In genomic region chr5:58491216-58491892, GRCh38 we compare ENCODE assay signal across 10 cellular contexts. TPM values are rescaled to one million over a fixed set of nuclear protein-coding genes. Genes with fewer than 3 reads are reported as not detected.
DNase-seq lines count a peak whose midpoint lies in the region; ATAC-seq and TF ChIP-seq lines count a peak whose summit lies in the region.
"Had no signal": no experiment of that assay in that cellular context is flagged by ENCODE, and none has a peak within 500 bp of the region (broad histone marks: within the 10 kb centered on the region; RNA-seq: fewer than 3 reads in every experiment).

GAPT (plus strand) TSS chr5:58491435; CDS start chr5:58494537, 3,102 bp downstream.

- peaks cover 24% of the 10 kb centered on the region for H3K36me3 Mint-ChIP-seq in stimulated activated memory B cell treated with anti-CD40 and anti-IgM and Interleukin-4, amounts not matched to agents 10 μg/mL and 1 μg/mL and 100 μg/mL, for 72 hours

- H3K36me3 ChIP-seq in A673 (ENCODE audit: insufficient read depth, low read length, poor library complexity, severe bottlenecking) (no peaks in the 10 kb centered on the region), WERI-Rb-1 (no peaks in the 10 kb centered on the region)

- H3K9me3 Mint-ChIP-seq in stimulated activated memory B cell treated with anti-CD40 and anti-IgM and Interleukin-4, amounts not matched to agents 10 μg/mL and 1 μg/mL and 100 μg/mL, for 72 hours: no peaks in the 10 kb centered on the region

- H3K4me1 ChIP-seq in A673 (ENCODE audit: insufficient read depth, low read length, poor library complexity, severe bottlenecking): no peaks in the 10 kb centered on the region

- H3K4me3 Mint-ChIP-seq in stimulated activated memory B cell treated with anti-CD40 and anti-IgM and Interleukin-4, amounts not matched to agents 10 μg/mL and 1 μg/mL and 100 μg/mL, for 72 hours: peak within 1 kb of the TSS; percentile 74

- POLR2A ChIA-PET in A673 (lab: Charles Lee; ENCODE audit: low non-redundant PET): no interaction called here

- ATAC-seq in GM19438 (IDR thresholded peaks at IDR 0.05; ENCODE audit: low read depth, unreplicated experiment) (peak; percentile 90), HG03097 (IDR thresholded peaks at IDR 0.05; ENCODE audit: low FRiP score, unreplicated experiment) (peak; percentile 77), left cardiac atrium (no peak)
- peak; percentile 93 for ATAC-seq in stimulated activated memory B cell treated with anti-CD40 and anti-IgM and Interleukin-4, amounts not matched to agents 10 μg/mL and 1 μg/mL and 100 μg/mL, for 72 hours

- intact Hi-C loops in left cardiac atrium (cut with DNase I) (no loop called here), A673 (cut with micrococcal nuclease; ENCODE audit: unreplicated experiment) (loop anchor here (10.0 kb wide), 1 partner anchor 253 kb away; no protein-coding TSS in a partner anchor)

- BruUV-seq in A673 (replicated peaks; lab: Mats Ljungman, UMichigan): no TSS peak

- DNase-seq in SKM-1 treated with dmso at 0.1 percent for 144 hours (lab: John Stamatoyannopoulos, UW; ENCODE audit: unreplicated experiment): peak; percentile 97
- no peak for DNase-seq in left cardiac atrium
- DNase-seq in A673 (ENCODE audit: low spot score): no peak
- DNase-seq in WERI-Rb-1: no peak
- DNase-seq: effector CD4-positive, alpha-beta T cell; midbrain; NCI-H2029 treated with DMSO at 0.1 percent for 48 hours had no signal

- H3K27me3 ChIP-seq in A673 (replicated peaks; ENCODE audit: insufficient read depth, low read depth, low read length, poor library complexity): no peaks in the 10 kb centered on the region
- no peaks in the 10 kb centered on the region for H3K27me3 ChIP-seq in WERI-Rb-1 (ENCODE audit: insufficient read depth, low read depth, severe bottlenecking)

- H3K4me3 ChIP-seq in A673 (ENCODE audit: low read depth, low read length, poor library complexity, severe bottlenecking) (no peak within 1 kb of the TSS), WERI-Rb-1 (ENCODE audit: low read depth, low read length) (no peak within 1 kb of the TSS)

- peaks cover 35% of the 10 kb centered on the region for H3K4me1 Mint-ChIP-seq in stimulated activated memory B cell treated with anti-CD40 and anti-IgM and Interleukin-4, amounts not matched to agents 10 μg/mL and 1 μg/mL and 100 μg/mL, for 72 hours

- no peak for TF ChIP-seq CTCF in A673 (conservative IDR thresholded peaks at IDR 0.05; ENCODE audit: low read depth, low read length)
- TF ChIP-seq CTCF in WERI-Rb-1 (IDR thresholded peaks at IDR 0.05; ENCODE audit: low read depth, low read length): no peak

- H3K27ac Mint-ChIP-seq in stimulated activated memory B cell treated with anti-CD40 and anti-IgM and Interleukin-4, amounts not matched to agents 10 μg/mL and 1 μg/mL and 100 μg/mL, for 72 hours: peak within 1 kb of the TSS; percentile 81

- H3K9me3 ChIP-seq in A673 (ENCODE audit: low read depth, low read length, poor library complexity, severe bottlenecking): no peaks in the 10 kb centered on the region
- no peaks in the 10 kb centered on the region for H3K9me3 ChIP-seq in WERI-Rb-1 (ENCODE audit: severe bottlenecking)

- CTCF ChIA-PET in A673 (lab: Charles Lee): no interaction called here

- no peaks in the 10 kb centered on the region for H3K27me3 Mint-ChIP-seq in stimulated activated memory B cell treated with anti-CD40 and anti-IgM and Interleukin-4, amounts not matched to agents 10 μg/mL and 1 μg/mL and 100 μg/mL, for 72 hours

- H3K27ac ChIP-seq in A673 (ENCODE audit: low read depth, low read length, poor library complexity, severe bottlenecking) (no peak within 1 kb of the TSS), WERI-Rb-1 (no peak within 1 kb of the TSS)

RNA-seq across cellular contexts. Expression of gene GAPT, which starts in this region (rescaled TPM):
- total RNA-seq in left cardiac atrium: under 1 TPM; 0.68 to 0.81 TPM
- not detected in 2 replicates for total RNA-seq in A673 (2021)

Comparison
In these comparisons a context has a peak if more than half of its experiments do, and no peak if none do; other contexts are left out.
1. ATAC-seq: peak in GM19438 (single experiment), HG03097 (single experiment) and stimulated activated memory B cell treated with anti-CD40 and anti-IgM and Interleukin-4, amounts not matched to agents 10 μg/mL and 1 μg/mL and 100 μg/mL, for 72 hours (single experiment); none in left cardiac atrium (0 of 2).